8 cellular contexts compared by ENCODE assay signal in the genomic region with DNA sequence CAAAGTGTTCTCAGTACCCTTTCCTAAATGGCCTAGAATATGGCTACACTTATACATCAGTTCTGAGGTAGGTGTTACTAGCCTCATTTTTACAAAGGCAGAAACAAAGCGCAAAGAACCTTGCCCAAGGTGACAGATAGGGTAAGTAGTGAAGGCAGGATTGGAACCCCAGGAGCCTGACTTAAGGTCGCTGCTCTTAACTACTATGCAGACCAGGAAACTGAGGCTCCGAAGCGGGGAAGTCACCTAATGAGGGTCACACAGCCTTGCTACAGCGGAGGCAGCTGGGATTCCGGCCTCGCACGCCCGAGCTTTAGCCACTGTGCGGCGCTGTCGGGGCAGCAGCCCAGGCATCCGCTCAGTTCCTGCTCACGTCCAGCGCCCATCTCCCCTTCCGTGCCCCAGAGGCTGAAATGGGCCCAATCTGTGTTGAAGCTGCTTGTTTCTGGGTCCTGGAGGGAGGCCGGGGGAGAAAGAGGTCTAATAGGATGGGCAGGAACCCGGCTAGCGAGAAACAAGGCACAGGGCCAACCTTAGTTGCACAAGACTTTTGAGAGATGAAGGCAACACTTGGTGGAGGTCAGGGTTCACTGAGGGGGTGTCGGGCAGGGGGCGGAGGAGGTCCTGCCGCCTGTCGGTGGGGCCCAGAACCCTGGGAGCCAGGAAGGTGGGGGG. TPM values are rescaled to one million over a fixed set of nuclear protein-coding genes. Genes with fewer than 3 reads are reported as not detected.
DNase-seq lines count a peak whose midpoint lies in the region; ATAC-seq and TF ChIP-seq lines count a peak whose summit lies in the region.

No MANE protein-coding gene starts in this region.

- H3K36me3 Mint-ChIP-seq in activated CD4-positive, alpha-beta T cell treated with anti-CD3 and anti-CD28 coated beads, Interleukin-2, amount 10 ng/mL, durations not matched to agents 24 days and 14 days (ENCODE audit: low read depth) = peaks cover 28% of the 10 kb centered on the region

- H3K4me3 Mint-ChIP-seq in activated CD4-positive, alpha-beta T cell treated with anti-CD3 and anti-CD28 coated beads, Interleukin-2, amount 10 ng/mL, durations not matched to agents 24 days and 14 days = peak overlapping the region; percentile 97

- 2% methylated on average over 23 of the region's 23 CpGs for WGBS in mesenchymal stem cell

- DNase-seq in AG09319 (ENCODE audit: extremely low read depth, low read depth) = no peak
- peak; percentile 58 for DNase-seq in NCI-H510A treated with DMSO at 0.1 percent for 48 hours (lab: John Stamatoyannopoulos, UW)
- peak; percentile 94 for DNase-seq in activated CD4-positive, alpha-beta T cell treated with anti-CD3 and anti-CD28 coated beads, Interleukin-2, amount 10 ng/mL, durations not matched to agents 24 days and 14 days
- DNase-seq in mesenchymal stem cell = peak; percentile 54
- DNase-seq in stimulated activated CD8-positive, alpha-beta memory T cell treated with anti-CD3 and anti-CD28 coated beads, Interleukin-15, amount 100 ng/mL, for 24 hours (ENCODE audit: low read depth) = peak; percentile 45

- peaks cover 20 to 25% of the 10 kb centered on the region in 2 donors for H3K4me1 ChIP-seq in duodenal mucosa (ENCODE audit: control insufficient read depth in 1 of 2, insufficient read depth in 2 of 2, low read length in 2 of 2)
- peaks cover 37% of the 10 kb centered on the region for H3K4me1 ChIP-seq in mesenchymal stem cell (ENCODE audit: control insufficient read depth, insufficient read depth, low read depth, low read length)

- no peaks in the 10 kb centered on the region for H3K9me3 Mint-ChIP-seq in activated CD4-positive, alpha-beta T cell treated with anti-CD3 and anti-CD28 coated beads, Interleukin-2, amount 10 ng/mL, durations not matched to agents 24 days and 14 days

- H2BK15ac ChIP-seq in mesenchymal stem cell (ENCODE audit: low read depth, poor library complexity, severe bottlenecking) = no peak overlapping the region

- H3K79me1 ChIP-seq in mesenchymal stem cell (replicated peaks; ENCODE audit: low read length, poor library complexity, severe bottlenecking) = no peaks in the 10 kb centered on the region

- H3K4ac ChIP-seq in mesenchymal stem cell (ENCODE audit: low read depth in 1 of 2, low read length in 2 of 2) = no peak overlapping the region

- TF ChIP-seq POLR2A in GM18951 (IDR thresholded peaks at IDR 0.05; ENCODE audit: extremely low read depth, insufficient read depth, insufficient read length) = peak; percentile 39

- H3K9me3 ChIP-seq in duodenal mucosa (ENCODE audit: control insufficient read depth in 1 of 2, low read length in 2 of 2) (no peaks in the 10 kb centered on the region), mesenchymal stem cell (ENCODE audit: control insufficient read depth, low read length) (no peaks in the 10 kb centered on the region)

- no peak overlapping the region for H2BK12ac ChIP-seq in mesenchymal stem cell (ENCODE audit: low read length in 2 of 2)

- H3K9ac ChIP-seq in duodenal mucosa (ENCODE audit: low read depth in 1 of 2, low read length in 2 of 2) (peak overlapping the region; percentile 34 to 74), mesenchymal stem cell (ENCODE audit: low read length) (no peak overlapping the region)

- H3K23ac ChIP-seq in mesenchymal stem cell (ENCODE audit: low read length in 2 of 2) = peak overlapping the region in 1 of 2 experiments; percentile 84

- no peak overlapping the region for H3K4me2 ChIP-seq in mesenchymal stem cell (ENCODE audit: low read length, poor library complexity, severe bottlenecking)

- in situ Hi-C loops in GM18951 (cut with MboI; ENCODE audit: low sequenced_read_pairs, unreplicated experiment) = no loop called here

- H2AK5ac ChIP-seq in mesenchymal stem cell (ENCODE audit: low read length, severe bottlenecking) = no peak overlapping the region

- peak; percentile 52 for ATAC-seq in HG03196 (IDR thresholded peaks at IDR 0.05; ENCODE audit: unreplicated experiment)

- H3K18ac ChIP-seq in mesenchymal stem cell (ENCODE audit: low read depth in 1 of 2, low read length in 2 of 2) = no peak overlapping the region

- peak; percentile 99 for TF ChIP-seq CTCF in AG09319 (IDR thresholded peaks at IDR 0.05; ENCODE audit: low read depth, low read length)

- no peak overlapping the region for H4K91ac ChIP-seq in mesenchymal stem cell (ENCODE audit: low read length)

- no peak overlapping the region for H2BK120ac ChIP-seq in mesenchymal stem cell (ENCODE audit: low read depth, low read length)

- H3K36me3 ChIP-seq in duodenal mucosa (ENCODE audit: control insufficient read depth in 1 of 2, insufficient read depth in 2 of 2, low read length in 2 of 2) (no peaks in the 10 kb centered on the region), mesenchymal stem cell (ENCODE audit: control insufficient read depth in 1 of 2, insufficient read depth in 2 of 2, low read depth in 1 of 2, low read length in 2 of 2) (no peaks in the 10 kb centered on the region)

- H3K14ac ChIP-seq in mesenchymal stem cell (ENCODE audit: low read length in 2 of 2) = no peak overlapping the region

- H2AFZ ChIP-seq in mesenchymal stem cell (ENCODE audit: low read depth, low read length) = no peak overlapping the region

- H3K27me3 Mint-ChIP-seq in activated CD4-positive, alpha-beta T cell treated with anti-CD3 and anti-CD28 coated beads, Interleukin-2, amount 10 ng/mL, durations not matched to agents 24 days and 14 days = peaks cover 40% of the 10 kb centered on the region

- peak overlapping the region; percentile 85 for H3K27ac Mint-ChIP-seq in activated CD4-positive, alpha-beta T cell treated with anti-CD3 and anti-CD28 coated beads, Interleukin-2, amount 10 ng/mL, durations not matched to agents 24 days and 14 days

- H3K4me1 Mint-ChIP-seq in activated CD4-positive, alpha-beta T cell treated with anti-CD3 and anti-CD28 coated beads, Interleukin-2, amount 10 ng/mL, durations not matched to agents 24 days and 14 days = peaks cover 34% of the 10 kb centered on the region

- no peak overlapping the region for H2BK5ac ChIP-seq in mesenchymal stem cell (ENCODE audit: low read depth, low read length, poor library complexity, severe bottlenecking)

- no peak overlapping the region for H3K27ac ChIP-seq in duodenal mucosa (ENCODE audit: low read depth, low read length)
- no peak overlapping the region for H3K27ac ChIP-seq in mesenchymal stem cell (ENCODE audit: low read length, poor library complexity, severe bottlenecking)

- H3K27me3 ChIP-seq in duodenal mucosa (ENCODE audit: control insufficient read depth in 1 of 2, insufficient read depth in 2 of 2, low read length in 2 of 2) (peaks cover 15 to 47% of the 10 kb centered on the region in 2 donors), mesenchymal stem cell (ENCODE audit: control insufficient read depth in 1 of 2, insufficient read depth in 1 of 2, low read length in 2 of 2) (peaks cover 75 to 78% of the 10 kb centered on the region in 2 experiments)

- intact Hi-C loops in activated CD4-positive, alpha-beta T cell treated with anti-CD3 and anti-CD28 coated beads, Interleukin-2, amount 10 ng/mL, durations not matched to agents 24 days and 14 days (cut with micrococcal nuclease) = loop anchor here (2.0 to 10.0 kb wide), 5 partner anchors 71 to 952 kb away; partner anchors contain the start of genes CMPK1 and DMBX1

- peak overlapping the region; percentile 59 to 63 for H3K4me3 ChIP-seq in duodenal mucosa (ENCODE audit: low read depth in 1 of 2, low read length in 2 of 2)
- H3K4me3 ChIP-seq in mesenchymal stem cell (ENCODE audit: insufficient read depth in 1 of 2, low read depth in 1 of 2, low read length in 2 of 2) = peak overlapping the region; percentile 29 to 77

- H4K8ac ChIP-seq in mesenchymal stem cell (ENCODE audit: low read length) = peak overlapping the region; percentile 19

RNA-seq across cellular contexts. Expression of gene FOXD2, which starts 1.4 kb away (rescaled TPM):
- total RNA-seq in activated CD4-positive, alpha-beta T cell treated with anti-CD3 and anti-CD28 coated beads, Interleukin-2, amount 10 ng/mL, durations not matched to agents 24 days and 14 days = 0.07 and 0.09 TPM in 2 replicates
- polyA plus RNA-seq in mesenchymal stem cell (2013, experiment 1 of 2) = not detected
- not detected for polyA plus RNA-seq in mesenchymal stem cell (2013, experiment 2 of 2)

RNA-seq across cellular contexts. Expression of gene FOXE3, which starts 20.4 kb away (rescaled TPM):
- total RNA-seq in activated CD4-positive, alpha-beta T cell treated with anti-CD3 and anti-CD28 coated beads, Interleukin-2, amount 10 ng/mL, durations not matched to agents 24 days and 14 days = not detected in 2 replicates
- polyA plus RNA-seq in mesenchymal stem cell (2013, experiment 1 of 2) = not detected
- polyA plus RNA-seq in mesenchymal stem cell (2013, experiment 2 of 2) = not detected
